ENCODE assay signal across 1 cellular context in the genomic region with DNA sequence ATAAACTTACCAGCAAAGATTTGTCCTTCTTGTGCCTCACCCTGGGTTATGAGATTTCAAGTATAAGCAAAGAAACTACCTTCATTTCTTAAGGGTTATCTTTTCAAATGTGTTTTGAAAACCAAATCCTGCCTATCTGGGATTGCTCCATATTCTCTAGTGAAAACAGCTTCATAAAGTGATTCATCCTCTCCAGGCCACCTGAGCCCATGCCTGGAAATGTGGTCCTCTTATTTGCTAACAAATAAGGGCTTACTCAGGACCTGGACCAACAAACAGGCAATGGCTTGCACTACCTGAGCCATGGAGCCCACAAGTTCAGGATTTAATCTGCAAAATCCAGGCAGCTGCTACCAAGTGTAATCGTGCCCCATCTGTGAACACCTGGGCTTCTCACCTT.
TF ChIP-seq lines count a peak whose summit lies in the region.

No MANE protein-coding gene starts in this region.

TF ChIP-seq in IMR-90, 13 proteins besides CTCF, POLR2A, EP300 and RAD21 (continued from another document):
- no peak for TF ChIP-seq USF2 (IDR thresholded peaks at IDR 0.05; ENCODE audit: low read depth, low read length)
- no peak for TF ChIP-seq RCOR1 (IDR thresholded peaks at IDR 0.05; ENCODE audit: insufficient replicate concordance, low read length)
- TF ChIP-seq RFX5 (IDR thresholded peaks at IDR 0.05; ENCODE audit: low read depth, low read length), result no peak
- TF ChIP-seq MXI1 (IDR thresholded peaks at IDR 0.05; ENCODE audit: borderline replicate concordance, low read depth, low read length), result no peak
